Comparison of ENCODE assay signal across 18 cellular contexts in the genomic region with DNA sequence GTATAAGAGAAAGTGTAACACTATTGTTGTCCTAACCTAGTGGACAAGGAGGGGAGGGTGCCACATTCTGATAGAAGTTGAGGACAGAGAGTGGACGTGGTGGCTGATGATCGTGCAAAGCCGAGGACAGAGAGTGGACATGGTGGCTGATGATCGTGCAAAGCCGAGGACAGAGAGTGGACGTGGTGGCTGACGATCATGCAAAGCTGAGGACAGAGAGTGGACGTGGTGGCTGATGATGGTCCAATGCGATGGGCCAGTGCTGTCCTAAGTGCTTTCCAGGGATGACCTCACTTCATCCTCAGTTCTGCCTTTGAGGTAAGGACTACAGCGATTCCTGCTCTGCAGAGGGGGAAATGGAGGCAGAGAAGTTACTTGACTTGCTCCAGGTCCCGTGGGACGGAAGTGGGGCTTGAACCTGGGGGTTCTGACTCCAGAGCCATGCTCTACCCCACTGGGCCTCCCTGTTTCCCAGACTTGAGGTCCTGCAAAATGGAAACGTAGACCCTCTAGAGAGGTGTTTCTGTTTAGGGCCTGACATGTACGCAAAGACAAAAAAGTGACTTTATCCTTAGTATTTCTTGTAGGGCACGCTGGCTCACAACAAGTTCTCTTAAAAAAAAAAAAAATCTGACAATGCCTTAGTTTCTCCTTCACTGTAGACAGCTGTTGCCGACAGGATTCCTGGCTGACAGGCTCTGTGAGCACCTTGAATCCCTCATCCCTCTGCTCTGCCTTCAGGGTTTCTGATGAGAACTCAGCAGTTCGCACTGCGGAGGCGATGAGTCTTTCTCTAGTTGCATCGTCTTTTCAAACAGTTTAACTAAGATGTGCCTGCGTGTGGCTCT.
"Had no signal": no experiment of that assay in that cellular context is flagged by ENCODE, and none has a peak within 500 bp of the region (broad histone marks: within the 10 kb centered on the region; RNA-seq: fewer than 3 reads in every experiment).

No MANE protein-coding gene starts in this region.

- H3K36me3 ChIP-seq: gastrocnemius medialis, pancreas, thoracic aorta, transverse colon had no signal

- H3K4me1 ChIP-seq: esophagus muscularis mucosa, gastrocnemius medialis, pancreas, transverse colon had no signal

- H3K4me2 ChIP-seq: smooth muscle cell had no signal

- DNase-seq: effector memory CD4-positive, alpha-beta T cell; gastrocnemius medialis; islet precursor cell; natural killer cell; nucleus accumbens; pancreas; right cardiac atrium; stimulated activated CD4-positive, alpha-beta T cell treated with anti-CD3 and anti-CD28 coated beads, Interleukin-2, amount 100 ng/mL, for 48 hours; transverse colon had no signal

- H3K9me3 ChIP-seq: esophagus muscularis mucosa, gastrocnemius medialis, pancreas, thoracic aorta, transverse colon had no signal

- H3K4me3 ChIP-seq: esophagus muscularis mucosa, gastrocnemius medialis, pancreas, smooth muscle cell, thoracic aorta, transverse colon had no signal

- H3K27ac ChIP-seq: esophagus muscularis mucosa, gastrocnemius medialis, pancreas, thoracic aorta, transverse colon had no signal

- H3K4me3 Mint-ChIP-seq: memory B cell; mesothelial cell of epicardium; natural killer cell; neural crest cell; stimulated activated naive CD8-positive, alpha-beta T cell treated with anti-CD3 and anti-CD28 coated beads, Interleukin-15, Interleukin-2, amounts not matched to agents 100 ng/mL and 50 ng/mL, for 24 hours had no signal

- H3K4me1 Mint-ChIP-seq: mesothelial cell of epicardium had no signal

- H3K9me3 Mint-ChIP-seq: memory B cell; natural killer cell; stimulated activated naive CD8-positive, alpha-beta T cell treated with anti-CD3 and anti-CD28 coated beads, Interleukin-15, Interleukin-2, amounts not matched to agents 100 ng/mL and 50 ng/mL, for 24 hours had no signal

- H3K27ac Mint-ChIP-seq: memory B cell; mesothelial cell of epicardium; progenitor cell of endocrine pancreas; stimulated activated naive CD8-positive, alpha-beta T cell treated with anti-CD3 and anti-CD28 coated beads, Interleukin-15, Interleukin-2, amounts not matched to agents 100 ng/mL and 50 ng/mL, for 24 hours had no signal

- ATAC-seq: gastrocnemius medialis, left lobe of liver, natural killer cell, pancreas, right cardiac atrium had no signal

- H3K27me3 ChIP-seq: esophagus muscularis mucosa, gastrocnemius medialis, pancreas, transverse colon had no signal

- H3K27me3 Mint-ChIP-seq: progenitor cell of endocrine pancreas; stimulated activated naive CD8-positive, alpha-beta T cell treated with anti-CD3 and anti-CD28 coated beads, Interleukin-15, Interleukin-2, amounts not matched to agents 100 ng/mL and 50 ng/mL, for 24 hours had no signal
